ENCODE assay signal across 38 cellular contexts in genomic region chr19:6451583-6452222, GRCh38. TPM values are rescaled to one million over a fixed set of nuclear protein-coding genes. Genes with fewer than 3 reads are reported as not detected.
"Had no signal": no experiment of that assay in that cellular context is flagged by ENCODE, and none has a peak within 500 bp of the region (broad histone marks: within the 10 kb centered on the region; RNA-seq: fewer than 3 reads in every experiment).

No MANE protein-coding gene starts in this region.

- H3K4me2 ChIP-seq: KMS-11 had no signal

- H3K9ac ChIP-seq: KMS-11 had no signal

- H3K27ac ChIP-seq: KMS-11 had no signal

- DNase-seq: Karpas-422, Kasumi-1, KBM-7, KG1, MM.1S, MV-4-11, NCI-H1048, NCI-H1092, NCI-H1092 treated with DMSO at 0.1 percent for 48 hours, NCI-H1105, NCI-H1105 treated with DMSO at 0.1 percent for 48 hours, NCI-H1417, NCI-H1417 treated with DMSO at 0.1 percent for 48 hours, NCI-H1436, NCI-H1436 treated with DMSO at 0.1 percent for 48 hours, NCI-H146, NCI-H1694, NCI-H1694 treated with DMSO at 0.1 percent for 48 hours, NCI-H187, NCI-H187 treated with DMSO at 0.1 percent for 48 hours, NCI-H1930, NCI-H2029, NCI-H2029 treated with DMSO at 0.1 percent for 48 hours, NCI-H2081, NCI-H2081 treated with DMSO at 0.1 percent for 48 hours, NCI-H2107, NCI-H2171, NCI-H2171 treated with DMSO at 0.1 percent for 48 hours, NCI-H2227 treated with DMSO at 0.1 percent for 48 hours, NCI-H226, NCI-H345, NCI-H446, NCI-H446 treated with DMSO at 0.1 percent for 48 hours had no signal

RNA-seq across cellular contexts. Expression of gene CRB3, which starts 12.4 kb away (rescaled TPM):
- total RNA-seq: LHCN-M2 had no signal

RNA-seq across cellular contexts. Expression of gene SLC25A41, which starts 18.1 kb away (rescaled TPM):
- total RNA-seq: LHCN-M2, M059J, MCF 10A, NCI-H460 had no signal

RNA-seq across cellular contexts. Expression of gene DENND1C, which starts 29.9 kb away (rescaled TPM):
- total RNA-seq: LHCN-M2, M059J, MCF 10A had no signal
